1 cellular context compared by ENCODE assay signal in genomic region chr1:230160957-230161771, GRCh38.
A peak's percentile ranks its signal among the peaks of the same experiment; 100 is the strongest.
TF ChIP-seq lines count a peak whose summit lies in the region.

No MANE protein-coding gene starts in this region.

TF ChIP-seq in K562, 482 proteins besides CTCF, POLR2A, EP300 and RAD21 (continued from another document and continues in another):
- TF ChIP-seq CHD7 (IDR thresholded peaks at IDR 0.05; ENCODE audit: low read depth, low read length): no peak
- no peak for TF ChIP-seq DDX20 (tag; IDR thresholded peaks at IDR 0.05; ENCODE audit: low read depth)
- TF ChIP-seq GTF2B (IDR thresholded peaks at IDR 0.05; ENCODE audit: extremely low read depth, insufficient read length): no peak
- TF ChIP-seq ZNF143 (CRISPR knock-in tag; IDR thresholded peaks at IDR 0.05): no peak
- TF ChIP-seq ZNF609 (CRISPR knock-in tag; IDR thresholded peaks at IDR 0.05; ENCODE audit: borderline replicate concordance): no peak
- 0 out of 4 replicates have a peak, but pooled peaks of 1 of the 2 experiments have one; percentile 45 for TF ChIP-seq MLX (CRISPR knock-in tag; conservative IDR thresholded peaks at IDR 0.05)
- peak; percentile 41 for TF ChIP-seq RBBP5 (IDR thresholded peaks at IDR 0.05; ENCODE audit: borderline replicate concordance, insufficient read depth, low read length, poor library complexity, severe bottlenecking)
- no peak for TF ChIP-seq ZNF445 (CRISPR knock-in tag; IDR thresholded peaks at IDR 0.05; ENCODE audit: low read depth)
- TF ChIP-seq EZH2 (IDR thresholded peaks at IDR 0.05; ENCODE audit: borderline replicate concordance, low read depth, low read length): no peak
- no peak for TF ChIP-seq ZNF717 (CRISPR knock-in tag; IDR thresholded peaks at IDR 0.05)
- TF ChIP-seq TCF3 (CRISPR knock-in tag; IDR thresholded peaks at IDR 0.05): no peak
- peak; percentile 61; the same call in 1 of the 2 replicates for TF ChIP-seq ZNF830 (CRISPR knock-in tag; IDR thresholded peaks at IDR 0.05)
- TF ChIP-seq ZFP91 (CRISPR knock-in tag; IDR thresholded peaks at IDR 0.05): no peak
- 0 out of 2 replicates have a peak, but pooled peaks have one; percentile 29 for TF ChIP-seq RBFOX2 (IDR thresholded peaks at IDR 0.05; ENCODE audit: low read depth, low read length)
- TF ChIP-seq RHOXF2B (CRISPR knock-in tag; conservative IDR thresholded peaks at IDR 0.05): no peak; the same call in 1 of the 2 replicates
- TF ChIP-seq ZMIZ1 (IDR thresholded peaks at IDR 0.05; ENCODE audit: low read depth in 2 of 2, low read length in 2 of 2): no peak
- TF ChIP-seq NONO (IDR thresholded peaks at IDR 0.05; ENCODE audit: low read depth in 2 of 2, low read length in 1 of 2): no peak
- no peak for TF ChIP-seq ZNF518B (CRISPR knock-in tag; IDR thresholded peaks at IDR 0.05)
- no peak for TF ChIP-seq MBD2 (IDR thresholded peaks at IDR 0.05; ENCODE audit: borderline replicate concordance, low read depth)
- TF ChIP-seq NR4A1 (CRISPR knock-in tag; IDR thresholded peaks at IDR 0.05): peak; percentile 86; the same call in 1 of the 2 replicates
- peak; percentile 93 for TF ChIP-seq NR4A1 (tag; IDR thresholded peaks at IDR 0.05)
